9 cellular contexts compared by ENCODE assay signal in the genomic region with DNA sequence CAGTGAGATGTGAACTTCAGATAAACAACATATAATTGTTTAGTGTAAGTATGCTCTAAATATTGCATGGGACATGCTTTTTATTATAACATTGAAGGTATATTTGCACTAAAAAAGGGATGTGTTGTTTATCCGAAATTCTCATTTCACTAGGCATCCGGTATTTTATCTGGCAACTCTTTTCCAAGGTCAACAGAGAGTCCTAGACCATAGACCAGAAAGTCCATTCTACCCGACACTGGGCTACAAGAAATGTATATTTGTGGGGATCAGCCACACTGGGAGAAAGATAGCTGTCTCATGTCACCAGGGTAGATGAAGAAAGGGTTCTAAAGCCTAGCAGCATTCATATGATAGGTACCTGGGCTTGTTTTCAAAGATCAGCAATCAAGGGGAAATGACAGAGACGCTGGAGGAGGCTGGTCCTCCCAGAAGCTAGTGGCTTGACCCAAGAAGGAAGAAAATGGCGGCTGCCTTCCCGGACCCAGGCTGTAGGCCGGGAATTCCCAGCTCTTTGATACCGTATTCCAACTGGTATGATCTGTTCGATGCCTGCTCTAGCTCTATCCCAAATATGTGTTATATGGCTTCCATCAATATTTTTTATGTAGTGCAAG.
DNase-seq lines count a peak whose midpoint lies in the region; ATAC-seq and TF ChIP-seq lines count a peak whose summit lies in the region.
"Had no signal": no experiment of that assay in that cellular context is flagged by ENCODE, and none has a peak within 500 bp of the region (broad histone marks: within the 10 kb centered on the region; RNA-seq: fewer than 3 reads in every experiment).

No MANE protein-coding gene starts in this region.

- peaks cover 59% of the 10 kb centered on the region for H3K4me1 Mint-ChIP-seq in T-helper 2 cell treated with Interferon-gamma antibody and Interleukin-4, amounts not matched to agents 5 μg/mL and 100 μg/mL, for 36 hours (ENCODE audit: low read depth)
- peaks cover 61 to 68% (median 62%) of the 10 kb centered on the region in 3 donors for H3K4me1 Mint-ChIP-seq in T-cell

- peak overlapping the region; percentile 94 for H3K27ac Mint-ChIP-seq in T-helper 2 cell treated with Interferon-gamma antibody and Interleukin-4, amounts not matched to agents 5 μg/mL and 100 μg/mL, for 36 hours
- peak overlapping the region; percentile 91 to 94 for H3K27ac Mint-ChIP-seq in T-cell

- CTCF ChIA-PET in T-cell (lab: Charles Lee) = interaction anchor here in 1 of 2 donors (0.6 kb wide), 1 partner anchor 1748 kb away, joined by 3 read pairs; no protein-coding TSS in a partner anchor

- H3K27me3 ChIP-seq in esophagus muscularis mucosa = no peaks in the 10 kb centered on the region
- no peaks in the 10 kb centered on the region for H3K27me3 ChIP-seq in skeletal muscle tissue (ENCODE audit: control insufficient read depth in 3 of 3, insufficient read depth in 3 of 3, low read length in 3 of 3)
- no peaks in the 10 kb centered on the region for H3K27me3 ChIP-seq in body of pancreas
- no peaks in the 10 kb centered on the region for H3K27me3 ChIP-seq in brain microvascular endothelial cell (replicated peaks)

- in situ Hi-C loops in brain microvascular endothelial cell (cut with HindIII; ENCODE audit: low pct_ligation_motif_present, low sequenced_read_pairs) = no loop called here

- no peak for DNase-seq in T-helper 2 cell treated with Interferon-gamma antibody and Interleukin-4, amounts not matched to agents 5 μg/mL and 100 μg/mL, for 36 hours (ENCODE audit: low spot score)
- DNase-seq in T-helper 2 cell (no peak), T-cell (no peak), esophagus muscularis mucosa (ENCODE audit: extremely low spot score) (no peak), body of pancreas (no peak), left cardiac atrium (no peak), brain microvascular endothelial cell (no peak)
- DNase-seq: activated gamma-delta T cell treated with Interleukin-2 at 50 U/mL for 16 hours had no signal

- intact Hi-C loops in esophagus muscularis mucosa (cut with DNase I) (no loop called here), body of pancreas (cut with DNase I) (no loop called here), left cardiac atrium (cut with DNase I) (no loop called here)

- H3K27me3 Mint-ChIP-seq in T-helper 2 cell treated with Interferon-gamma antibody and Interleukin-4, amounts not matched to agents 5 μg/mL and 100 μg/mL, for 36 hours (ENCODE audit: low read depth) = no peaks in the 10 kb centered on the region
- H3K27me3 Mint-ChIP-seq in T-cell = no peaks in the 10 kb centered on the region

- H3K27ac ChIP-seq in esophagus muscularis mucosa (replicated peaks in 1 of 4) = peak overlapping the region in 3 of 4 donors; percentile 71 to 76 (median 73)
- H3K27ac ChIP-seq in skeletal muscle tissue (ENCODE audit: low read depth, low read length) = peak overlapping the region; percentile 83
- H3K27ac ChIP-seq in body of pancreas = no peak overlapping the region
- H3K27ac ChIP-seq in brain microvascular endothelial cell = no peak overlapping the region

- H3K9me3 ChIP-seq in esophagus muscularis mucosa = peaks cover 0 to 5% (median 0%) of the 10 kb centered on the region in 4 donors
- no peaks in the 10 kb centered on the region for H3K9me3 ChIP-seq in skeletal muscle tissue (ENCODE audit: control insufficient read depth in 3 of 3, low read length in 3 of 3)
- no peaks in the 10 kb centered on the region for H3K9me3 ChIP-seq in body of pancreas

- no peaks in the 10 kb centered on the region for H3K36me3 ChIP-seq in esophagus muscularis mucosa
- no peaks in the 10 kb centered on the region for H3K36me3 ChIP-seq in skeletal muscle tissue (ENCODE audit: control insufficient read depth in 3 of 3, insufficient read depth in 3 of 3, low read length in 3 of 3)
- H3K36me3 ChIP-seq in body of pancreas (replicated peaks in 1 of 2; ENCODE audit: insufficient read depth in 1 of 2, low read depth in 2 of 2) = no peaks in the 10 kb centered on the region
- no peaks in the 10 kb centered on the region for H3K36me3 ChIP-seq in brain microvascular endothelial cell (replicated peaks)

- H3K4me3 ChIP-seq in esophagus muscularis mucosa (no peak overlapping the region), skeletal muscle tissue (ENCODE audit: low read length in 3 of 3) (no peak overlapping the region), body of pancreas (no peak overlapping the region), brain microvascular endothelial cell (ENCODE audit: low read depth, low read length) (no peak overlapping the region)

- TF ChIP-seq CTCF in esophagus muscularis mucosa (IDR thresholded peaks at IDR 0.05) (no peak), body of pancreas (IDR thresholded peaks at IDR 0.05) (no peak), brain microvascular endothelial cell (IDR thresholded peaks at IDR 0.05; ENCODE audit: low read depth, low read length, missing control alignments) (no peak)

- H3K36me3 Mint-ChIP-seq in T-helper 2 cell treated with Interferon-gamma antibody and Interleukin-4, amounts not matched to agents 5 μg/mL and 100 μg/mL, for 36 hours (ENCODE audit: low read depth) = peaks cover 2% of the 10 kb centered on the region
- H3K36me3 Mint-ChIP-seq in T-cell = no peaks in the 10 kb centered on the region

- POLR2A ChIA-PET in T-cell (lab: Charles Lee) = interaction anchor here (0.5 to 1.8 kb wide), 5 partner anchors 8 to 278 kb away, joined by 3 to 21 read pairs (median 6); no protein-coding TSS in a partner anchor

- ATAC-seq in T-cell (replicated peaks in 1 of 4) (no peak), body of pancreas (no peak), left cardiac atrium (no peak)

- peaks cover 11 to 17% (median 14%) of the 10 kb centered on the region in 4 donors for H3K4me1 ChIP-seq in esophagus muscularis mucosa
- peaks cover 5 to 19% (median 14%) of the 10 kb centered on the region in 3 donors for H3K4me1 ChIP-seq in skeletal muscle tissue (ENCODE audit: control insufficient read depth in 3 of 3, insufficient read depth in 3 of 3, low read length in 3 of 3)
- peaks cover 7% of the 10 kb centered on the region for H3K4me1 ChIP-seq in body of pancreas

- H3K9ac ChIP-seq in skeletal muscle tissue (ENCODE audit: low read depth in 1 of 3, low read length in 3 of 3) = no peak overlapping the region

- WGBS in esophagus muscularis mucosa = 93% methylated on average over 9 of the region's 9 CpGs
- WGBS in body of pancreas, 2 donors = 90 to 91% methylated on average over 9 of the region's 9 CpGs

- TF ChIP-seq POLR2A in esophagus muscularis mucosa (IDR thresholded peaks at IDR 0.05; ENCODE audit: low read depth) (no peak), body of pancreas (IDR thresholded peaks at IDR 0.05) (no peak)

- peaks cover 4% of the 10 kb centered on the region for H3K9me3 Mint-ChIP-seq in T-helper 2 cell treated with Interferon-gamma antibody and Interleukin-4, amounts not matched to agents 5 μg/mL and 100 μg/mL, for 36 hours
- no peaks in the 10 kb centered on the region for H3K9me3 Mint-ChIP-seq in T-cell

- peak overlapping the region; percentile 37 for H3K4me3 Mint-ChIP-seq in T-helper 2 cell treated with Interferon-gamma antibody and Interleukin-4, amounts not matched to agents 5 μg/mL and 100 μg/mL, for 36 hours
- peak overlapping the region in 1 of 3 donors; percentile 74 for H3K4me3 Mint-ChIP-seq in T-cell

- TF ChIP-seq EP300 in esophagus muscularis mucosa (IDR thresholded peaks at IDR 0.05) = no peak

Comparison
In these comparisons a context has a peak if more than half of its experiments do, and no peak if none do; other contexts are left out.
1. H3K27ac ChIP-seq: peak in esophagus muscularis mucosa (3 of 4) and skeletal muscle tissue (single experiment); none in body of pancreas (0 of 4) and brain microvascular endothelial cell (single experiment).